10 cellular contexts compared by ENCODE assay signal in the genomic region with DNA sequence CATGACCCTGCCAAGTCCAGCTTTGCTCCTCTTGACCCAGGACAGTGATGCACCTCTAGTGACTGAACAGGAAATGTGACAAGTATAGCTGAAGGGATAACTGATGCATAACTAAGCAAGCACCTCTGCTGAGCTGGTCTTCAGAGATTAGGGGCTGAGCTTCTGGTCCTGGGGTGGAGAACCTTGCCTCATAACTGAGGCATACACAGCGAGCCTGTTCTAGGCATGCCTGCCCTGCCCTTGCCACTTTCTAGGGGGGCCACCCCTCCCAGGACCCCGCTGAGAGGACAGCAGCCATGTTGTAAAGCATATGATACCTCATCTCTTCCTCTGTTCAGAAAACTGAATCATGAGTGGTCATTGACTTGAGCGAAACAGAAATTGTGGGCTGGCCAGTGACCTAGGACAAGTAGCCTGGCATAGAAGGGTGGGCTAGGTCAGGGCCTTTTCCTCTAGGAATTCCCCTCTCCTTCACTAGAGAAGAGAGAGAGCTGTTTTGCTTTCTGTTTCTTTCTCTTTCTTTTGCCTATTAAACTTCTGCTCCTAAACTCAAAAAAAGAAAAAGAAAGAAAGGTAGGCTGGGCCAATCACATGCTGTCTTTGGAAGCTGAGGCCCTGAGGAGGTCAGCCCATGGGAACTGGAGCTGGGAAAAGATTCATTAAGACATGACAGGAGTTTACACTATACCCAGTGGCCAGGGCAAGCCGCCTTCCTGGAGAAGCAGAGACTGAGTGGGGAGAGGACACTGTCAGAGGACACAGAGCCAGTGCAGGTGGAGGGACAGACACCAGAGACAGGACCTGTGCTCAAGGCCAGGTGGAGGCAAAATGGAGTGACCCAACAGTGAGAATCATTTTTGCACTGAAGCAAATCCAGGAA. TPM values are rescaled to one million over a fixed set of nuclear protein-coding genes. Genes with fewer than 3 reads are reported as not detected.
DNase-seq lines count a peak whose midpoint lies in the region; ATAC-seq and TF ChIP-seq lines count a peak whose summit lies in the region.
"Had no signal": no experiment of that assay in that cellular context is flagged by ENCODE, and none has a peak within 500 bp of the region (broad histone marks: within the 10 kb centered on the region; RNA-seq: fewer than 3 reads in every experiment).

No MANE protein-coding gene starts in this region.

- 92% methylated on average over 4 of the region's 4 CpGs for WGBS in right cardiac atrium

- H3K4me3 ChIP-seq in colonic mucosa: no peak overlapping the region
- no peak overlapping the region for H3K4me3 ChIP-seq in right cardiac atrium (ENCODE audit: low read length)
- H3K4me3 ChIP-seq: cardiac muscle cell had no signal

- H3K36me3 ChIP-seq in colonic mucosa: no peaks in the 10 kb centered on the region

- H3K27ac ChIP-seq in colonic mucosa (no peak overlapping the region), right cardiac atrium (ENCODE audit: low read length) (no peak overlapping the region)
- H3K27ac ChIP-seq: cardiac muscle cell had no signal

- H3K4me1 Mint-ChIP-seq in activated B cell treated with CpG ODN at 0.5 μM for 24 hours: peaks cover 45% of the 10 kb centered on the region

- no peaks in the 10 kb centered on the region for H3K9me3 ChIP-seq in colonic mucosa
- no peaks in the 10 kb centered on the region for H3K9me3 ChIP-seq in right cardiac atrium (ENCODE audit: control insufficient read depth, low read length)

- H3K4me1 ChIP-seq in colonic mucosa (no peaks in the 10 kb centered on the region), right cardiac atrium (ENCODE audit: control insufficient read depth, insufficient read depth, low read length) (no peaks in the 10 kb centered on the region)

- intact Hi-C loops in activated B cell treated with CpG ODN at 0.5 μM for 24 hours (cut with micrococcal nuclease): loop anchor here (1.0 kb wide), 1 partner anchor 23 kb away; no protein-coding TSS in a partner anchor
- intact Hi-C loops in colonic mucosa (cut with DNase I): loop anchor here (10.0 kb wide), 1 partner anchor 83 kb away; no protein-coding TSS in a partner anchor
- intact Hi-C loops in right cardiac atrium (cut with DNase I): no loop called here

- TF ChIP-seq CTCF in GM10248 (IDR thresholded peaks at IDR 0.05; ENCODE audit: control extremely low read depth, extremely low read depth, low read depth, missing control alignments) (no peak), activated B cell treated with CpG ODN at 0.5 μM for 24 hours (IDR thresholded peaks at IDR 0.05) (no peak), colonic mucosa (IDR thresholded peaks at IDR 0.05) (no peak)

- DNase-seq in GM10248 (ENCODE audit: extremely low spot score) (peak; percentile 65), activated B cell treated with CpG ODN at 0.5 μM for 24 hours (peak; percentile 26), colonic mucosa (no peak), right cardiac atrium (no peak), LoVo (ENCODE audit: low spot score) (no peak)
- DNase-seq in stimulated activated CD4-positive, alpha-beta T cell treated with anti-CD3 and anti-CD28 coated beads, Interleukin-15, amount 100 ng/mL, for 24 hours: no peak
- DNase-seq: NCI-H1092 had no signal

- POLR2A ChIA-PET in GM10248 (lab: Yijun Ruan, JAX) (interaction anchor here (0.9 to 1.7 kb wide), 2 partner anchors 23 to 185 kb away, joined by 3 to 5 read pairs; partner anchors contain the start of gene ALDH5A1), activated B cell treated with CpG ODN at 0.5 μM for 24 hours (lab: Charles Lee) (interaction anchor here (0.9 to 2.5 kb wide), 4 partner anchors 23 to 225 kb away, joined by 3 to 67 read pairs (median 8); partner anchors contain the start of genes ALDH5A1, C6orf62 and TDP2)

- peak overlapping the region in 1 of 2 donors; percentile 37 for H3K9ac ChIP-seq in colonic mucosa (ENCODE audit: low read depth in 2 of 2, low read length in 2 of 2)

- H3K27me3 ChIP-seq in colonic mucosa (no peaks in the 10 kb centered on the region), right cardiac atrium (ENCODE audit: control insufficient read depth, insufficient read depth) (no peaks in the 10 kb centered on the region)
- H3K27me3 ChIP-seq: cardiac muscle cell had no signal

- CTCF ChIA-PET in GM10248 (lab: Yijun Ruan, JAX) (interaction anchor here (0.7 to 3.1 kb wide), 13 partner anchors 12 to 473 kb away, joined by 3 to 20 read pairs (median 4); partner anchors contain the start of gene ALDH5A1), activated B cell treated with CpG ODN at 0.5 μM for 24 hours (lab: Charles Lee) (interaction anchor here (1.0 to 4.2 kb wide), 4 partner anchors 23 to 87 kb away, joined by 4 to 40 read pairs (median 4); partner anchors contain the start of gene ALDH5A1)

- no peaks in the 10 kb centered on the region for H3K27me3 Mint-ChIP-seq in activated B cell treated with CpG ODN at 0.5 μM for 24 hours

- ATAC-seq in HG02943 (IDR thresholded peaks at IDR 0.05; ENCODE audit: low read depth, unreplicated experiment): peak; percentile 78
- peak; percentile 87 for ATAC-seq in activated B cell treated with CpG ODN at 0.5 μM for 24 hours (ENCODE audit: low read depth)
- ATAC-seq in right cardiac atrium: no peak

- no peaks in the 10 kb centered on the region for H3K9me3 Mint-ChIP-seq in activated B cell treated with CpG ODN at 0.5 μM for 24 hours

- TF ChIP-seq POLR2A in GM19099 (IDR thresholded peaks at IDR 0.05; ENCODE audit: extremely low read depth, insufficient read length, low read depth): peak; percentile 58

- H3K36me3 Mint-ChIP-seq in activated B cell treated with CpG ODN at 0.5 μM for 24 hours (ENCODE audit: low read depth): peaks cover 25% of the 10 kb centered on the region

- H3K4me3 Mint-ChIP-seq in activated B cell treated with CpG ODN at 0.5 μM for 24 hours: peak overlapping the region; percentile 72

- H3K27ac Mint-ChIP-seq in activated B cell treated with CpG ODN at 0.5 μM for 24 hours: peak overlapping the region; percentile 97

RNA-seq across cellular contexts. Expression of gene ALDH5A1, which starts 23.1 kb away (rescaled TPM):
- total RNA-seq in activated B cell treated with CpG ODN at 0.5 μM for 24 hours (15.9 and 17.5 TPM in 2 replicates), colonic mucosa (10 to 100 TPM; 12.2 to 16.4 TPM), right cardiac atrium (10 to 100 TPM; 10.9 to 16.5 (median 14.9) TPM)
- polyA plus RNA-seq in right cardiac atrium: 7.7 TPM

RNA-seq across cellular contexts. Expression of gene GPLD1, which starts 28.5 kb away (rescaled TPM):
- 7.3 and 8.4 TPM in 2 replicates for total RNA-seq in activated B cell treated with CpG ODN at 0.5 μM for 24 hours
- under 1 TPM; 0.84 to 0.88 TPM for total RNA-seq in colonic mucosa
- total RNA-seq in right cardiac atrium: 1 to 10 TPM; 1.0 to 1.6 (median 1.2) TPM
- polyA plus RNA-seq in right cardiac atrium: 0.52 TPM

Comparison
In these comparisons a context has a peak if more than half of its experiments do, and no peak if none do; other contexts are left out.
1. DNase-seq: peak in GM10248 (single experiment) and activated B cell treated with CpG ODN at 0.5 μM for 24 hours (single experiment); none in colonic mucosa (single experiment), stimulated activated CD4-positive, alpha-beta T cell treated with anti-CD3 and anti-CD28 coated beads, Interleukin-15, amount 100 ng/mL, for 24 hours (single experiment), right cardiac atrium (0 of 3) and LoVo (single experiment).
2. ATAC-seq: peak in HG02943 (single experiment) and activated B cell treated with CpG ODN at 0.5 μM for 24 hours (single experiment); none in right cardiac atrium (0 of 2).
3. intact Hi-C loops: an anchor here in activated B cell treated with CpG ODN at 0.5 μM for 24 hours (1.0 kb wide) and colonic mucosa (10.0 kb wide); none called in right cardiac atrium.